In the genomic region with DNA sequence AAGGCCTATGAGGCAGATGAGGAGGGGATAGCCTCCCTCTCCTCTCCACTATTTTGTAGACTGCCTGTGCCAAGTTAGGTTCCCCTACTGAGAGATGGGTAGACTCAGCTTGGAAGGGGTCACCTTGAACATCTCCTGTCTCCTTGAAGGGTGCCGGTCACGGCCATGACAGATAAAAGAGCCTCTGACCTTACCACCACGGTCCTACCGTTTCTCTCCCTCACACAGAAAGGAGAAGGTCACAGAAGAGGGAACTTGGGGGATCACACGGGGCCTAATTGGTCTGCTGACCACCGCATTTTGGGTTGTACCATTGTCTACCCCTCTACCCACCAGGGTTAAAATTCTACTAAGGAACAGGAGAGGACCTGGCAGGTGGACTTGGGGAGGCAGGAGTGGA, we compare ENCODE assay signal across 17 cellular contexts. TPM values are rescaled to one million over a fixed set of nuclear protein-coding genes. Genes with fewer than 3 reads are reported as not detected.
DNase-seq lines count a peak whose midpoint lies in the region; ATAC-seq and TF ChIP-seq lines count a peak whose summit lies in the region.
"Had no signal": no experiment of that assay in that cellular context is flagged by ENCODE, and none has a peak within 500 bp of the region (broad histone marks: within the 10 kb centered on the region; RNA-seq: fewer than 3 reads in every experiment).

No MANE protein-coding gene starts in this region.

- H3K27me3 ChIP-seq in right atrium auricular region (no peaks in the 10 kb centered on the region), lower lobe of right lung (ENCODE audit: low read depth) (peaks cover 13% of the 10 kb centered on the region), upper lobe of right lung (no peaks in the 10 kb centered on the region)

- CTCF ChIA-PET in activated CD8-positive, alpha-beta T cell treated with anti-CD3 and anti-CD28 coated beads, Interleukin-2, amount 10 ng/mL, durations not matched to agents 7 days and 5 days (lab: Charles Lee) = interaction anchor here (0.8 to 20.0 kb wide), 3 partner anchors 10 to 73 kb away, joined by 4 to 584 read pairs (median 77); no protein-coding TSS in a partner anchor
- CTCF ChIA-PET in HEK293T (lab: Yijun Ruan, JAX) = interaction anchor here (1.1 kb wide), 1 partner anchor 184 kb away, joined by 5 read pairs; no protein-coding TSS in a partner anchor

- H3K36me3 ChIP-seq in right atrium auricular region (no peaks in the 10 kb centered on the region), lower lobe of right lung (no peaks in the 10 kb centered on the region), upper lobe of right lung (no peaks in the 10 kb centered on the region)

- H3K27ac ChIP-seq in right atrium auricular region = no peak overlapping the region
- peak overlapping the region; percentile 24 for H3K27ac ChIP-seq in lower lobe of right lung
- H3K27ac ChIP-seq in upper lobe of right lung = no peak overlapping the region

- H3K4me3 ChIP-seq in right atrium auricular region (no peak overlapping the region), lower lobe of right lung (no peak overlapping the region), upper lobe of right lung (peak overlapping the region; percentile 16)
- H3K4me3 ChIP-seq: GM23338 had no signal

- peak overlapping the region; percentile 90 for H3K4me3 Mint-ChIP-seq in activated CD8-positive, alpha-beta T cell treated with anti-CD3 and anti-CD28 coated beads, Interleukin-2, amount 10 ng/mL, durations not matched to agents 7 days and 5 days
- H3K4me3 Mint-ChIP-seq: GM23338 had no signal

- ATAC-seq in activated CD8-positive, alpha-beta T cell treated with anti-CD3 and anti-CD28 coated beads, Interleukin-2, amount 10 ng/mL, durations not matched to agents 7 days and 5 days = no peak
- no peak for ATAC-seq in lower lobe of right lung
- ATAC-seq in upper lobe of right lung = no peak
- no peak for ATAC-seq in sciatic nerve
- ATAC-seq: GM23338 had no signal

- intact Hi-C loops in cardiac septum (cut with DNase I) = no loop called here
- intact Hi-C loops in lower lobe of right lung (cut with DNase I) = loop anchor here (10.0 kb wide), 1 partner anchor 153 kb away; no protein-coding TSS in a partner anchor
- intact Hi-C loops in upper lobe of right lung (cut with DNase I) = loop anchor here (10.0 kb wide), 1 partner anchor 163 kb away; no protein-coding TSS in a partner anchor
- intact Hi-C loops in sciatic nerve (cut with DNase I) = no loop called here

- peaks cover 21% of the 10 kb centered on the region for H3K4me1 Mint-ChIP-seq in activated CD8-positive, alpha-beta T cell treated with anti-CD3 and anti-CD28 coated beads, Interleukin-2, amount 10 ng/mL, durations not matched to agents 7 days and 5 days (ENCODE audit: low read depth)

- H3K9me3 ChIP-seq in right atrium auricular region (no peaks in the 10 kb centered on the region), lower lobe of right lung (no peaks in the 10 kb centered on the region), upper lobe of right lung (no peaks in the 10 kb centered on the region)
- H3K9me3 ChIP-seq: SK-N-SH had no signal

- peak overlapping the region; percentile 99 for H3K27ac Mint-ChIP-seq in activated CD8-positive, alpha-beta T cell treated with anti-CD3 and anti-CD28 coated beads, Interleukin-2, amount 10 ng/mL, durations not matched to agents 7 days and 5 days
- H3K27ac Mint-ChIP-seq: GM23338 had no signal

- H3K4me1 ChIP-seq in right atrium auricular region (peaks cover 0 to 4% of the 10 kb centered on the region in 2 donors), lower lobe of right lung (peaks cover 5% of the 10 kb centered on the region), upper lobe of right lung (no peaks in the 10 kb centered on the region)

- H3K27me3 Mint-ChIP-seq in activated CD8-positive, alpha-beta T cell treated with anti-CD3 and anti-CD28 coated beads, Interleukin-2, amount 10 ng/mL, durations not matched to agents 7 days and 5 days (ENCODE audit: low read depth) = no peaks in the 10 kb centered on the region

- no peak for TF ChIP-seq CTCF in right atrium auricular region (IDR thresholded peaks at IDR 0.05)
- TF ChIP-seq CTCF in lower lobe of right lung (IDR thresholded peaks at IDR 0.05) = no peak
- TF ChIP-seq CTCF in upper lobe of right lung (IDR thresholded peaks at IDR 0.05) = no peak

- peaks cover 58% of the 10 kb centered on the region for H3K36me3 Mint-ChIP-seq in activated CD8-positive, alpha-beta T cell treated with anti-CD3 and anti-CD28 coated beads, Interleukin-2, amount 10 ng/mL, durations not matched to agents 7 days and 5 days (ENCODE audit: low read depth)

- DNase-seq in cardiac septum (ENCODE audit: low spot score) = peak; percentile 64
- no peak for DNase-seq in right atrium auricular region (ENCODE audit: low spot score)
- DNase-seq in activated CD8-positive, alpha-beta T cell treated with anti-CD3 and anti-CD28 coated beads, Interleukin-2, amount 10 ng/mL, durations not matched to agents 7 days and 5 days = peak; percentile 20
- DNase-seq in lower lobe of right lung = no peak
- DNase-seq in upper lobe of right lung = no peak
- DNase-seq in NOMO-1 (lab: John Stamatoyannopoulos, UW; ENCODE audit: unreplicated experiment in 2 of 2) = no peak
- no peak for DNase-seq in HEK293T (ENCODE audit: extremely low spot score)
- no peak for DNase-seq in sciatic nerve (ENCODE audit: low spot score)
- DNase-seq: foreskin melanocyte, Karpas-422, NCI-H1105, NCI-H69, SK-N-SH had no signal

- POLR2A ChIA-PET in activated CD8-positive, alpha-beta T cell treated with anti-CD3 and anti-CD28 coated beads, Interleukin-2, amount 10 ng/mL, durations not matched to agents 7 days and 5 days (lab: Charles Lee) = interaction anchor here (0.8 to 20.1 kb wide), 6 partner anchors 18 to 487 kb away, joined by 3 to 2065 read pairs (median 6); no protein-coding TSS in a partner anchor
- POLR2A ChIA-PET in HEK293T (lab: Yijun Ruan, JAX) = no interaction called here

- no peaks in the 10 kb centered on the region for H3K9me3 Mint-ChIP-seq in activated CD8-positive, alpha-beta T cell treated with anti-CD3 and anti-CD28 coated beads, Interleukin-2, amount 10 ng/mL, durations not matched to agents 7 days and 5 days (ENCODE audit: insufficient read depth)

TF ChIP-seq in HEK293T, 16 proteins besides CTCF, POLR2A, EP300 and RAD21:
- TF ChIP-seq TARDBP (IDR thresholded peaks at IDR 0.05) = no peak
- TF ChIP-seq NFRKB (IDR thresholded peaks at IDR 0.05) = no peak
- TF ChIP-seq BHLHE40 (IDR thresholded peaks at IDR 0.05; ENCODE audit: borderline replicate concordance) = no peak
- no peak for TF ChIP-seq FOXM1 (IDR thresholded peaks at IDR 0.05; ENCODE audit: borderline replicate concordance)
- TF ChIP-seq CTBP1 (IDR thresholded peaks at IDR 0.05; ENCODE audit: borderline replicate concordance) = no peak
- TF ChIP-seq FOXA1 (IDR thresholded peaks at IDR 0.05) = no peak
- TF ChIP-seq HDGF (IDR thresholded peaks at IDR 0.05; ENCODE audit: borderline replicate concordance) = no peak
- TF ChIP-seq ZNF384 (IDR thresholded peaks at IDR 0.05) = no peak
- no peak for TF ChIP-seq ELF4 (IDR thresholded peaks at IDR 0.05)
- TF ChIP-seq, protein P1, sequence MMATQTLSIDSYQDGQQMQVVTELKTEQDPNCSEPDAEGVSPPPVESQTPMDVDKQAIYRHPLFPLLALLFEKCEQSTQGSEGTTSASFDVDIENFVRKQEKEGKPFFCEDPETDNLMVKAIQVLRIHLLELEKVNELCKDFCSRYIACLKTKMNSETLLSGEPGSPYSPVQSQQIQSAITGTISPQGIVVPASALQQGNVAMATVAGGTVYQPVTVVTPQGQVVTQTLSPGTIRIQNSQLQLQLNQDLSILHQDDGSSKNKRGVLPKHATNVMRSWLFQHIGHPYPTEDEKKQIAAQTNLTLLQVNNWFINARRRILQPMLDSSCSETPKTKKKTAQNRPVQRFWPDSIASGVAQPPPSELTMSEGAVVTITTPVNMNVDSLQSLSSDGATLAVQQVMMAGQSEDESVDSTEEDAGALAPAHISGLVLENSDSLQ (IDR thresholded peaks at IDR 0.05) = no peak

RNA-seq across cellular contexts. Expression of a gene that starts 17.0 kb away (rescaled TPM):
- total RNA-seq in cardiac septum = not detected
- total RNA-seq in right atrium auricular region = under 1 TPM in 1 of 2 donors, not detected in 1; 0.51 TPM
- not detected for total RNA-seq in activated CD8-positive, alpha-beta T cell treated with anti-CD3 and anti-CD28 coated beads, Interleukin-2, amount 10 ng/mL, durations not matched to agents 7 days and 5 days
- total RNA-seq in lower lobe of right lung = not detected
- not detected for total RNA-seq in upper lobe of right lung
- 6.0 TPM for total RNA-seq in sciatic nerve
- total RNA-seq: endothelial cell of umbilical vein, GM23338, myocyte, subcutaneous adipose tissue had no signal

RNA-seq across cellular contexts. Expression of a gene that starts 38.5 kb away (rescaled TPM):
- total RNA-seq in cardiac septum (not detected), right atrium auricular region (not detected), lower lobe of right lung (not detected), upper lobe of right lung (not detected), sciatic nerve (4.7 TPM)
- total RNA-seq in activated CD8-positive, alpha-beta T cell treated with anti-CD3 and anti-CD28 coated beads, Interleukin-2, amount 10 ng/mL, durations not matched to agents 7 days and 5 days = not detected
- total RNA-seq: endothelial cell of umbilical vein, GM23338, myocyte, subcutaneous adipose tissue had no signal

Comparison
In these comparisons a context has a peak if more than half of its experiments do, and no peak if none do; other contexts are left out.
1. DNase-seq: peak in cardiac septum (single experiment) and activated CD8-positive, alpha-beta T cell treated with anti-CD3 and anti-CD28 coated beads, Interleukin-2, amount 10 ng/mL, durations not matched to agents 7 days and 5 days (single experiment); none in right atrium auricular region (single experiment), lower lobe of right lung (single experiment), upper lobe of right lung (single experiment), NOMO-1 (0 of 2), HEK293T (single experiment) and sciatic nerve (single experiment).
2. intact Hi-C loops: an anchor here in lower lobe of right lung (10.0 kb wide) and upper lobe of right lung (10.0 kb wide); none called in cardiac septum and sciatic nerve.